In the genomic region with DNA sequence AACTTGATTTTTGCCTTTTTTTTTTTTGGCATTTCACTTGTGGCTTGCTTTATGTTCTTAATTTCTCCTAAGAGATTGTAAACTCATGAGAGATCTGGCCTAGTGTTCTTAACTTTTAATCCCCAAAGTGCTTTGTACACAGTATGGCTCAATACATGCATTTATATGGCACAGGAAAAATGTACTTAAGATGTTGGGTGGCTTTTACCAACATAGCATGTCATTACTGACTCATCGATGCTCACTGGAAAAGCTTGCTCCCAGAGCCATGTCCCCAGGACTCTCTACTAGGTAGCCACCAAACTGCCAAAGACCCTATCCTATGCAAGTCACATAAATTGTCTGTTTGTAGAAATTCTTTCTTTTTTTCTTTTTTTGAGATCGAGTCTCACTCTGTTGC, we compare ENCODE assay signal across 23 cellular contexts. TPM values are rescaled to one million over a fixed set of nuclear protein-coding genes. Genes with fewer than 3 reads are reported as not detected.
"Had no signal": no experiment of that assay in that cellular context is flagged by ENCODE, and none has a peak within 500 bp of the region (broad histone marks: within the 10 kb centered on the region; RNA-seq: fewer than 3 reads in every experiment).

No MANE protein-coding gene starts in this region.

- DNase-seq: activated CD4-positive, alpha-beta T cell treated with anti-CD3 and anti-CD28 coated beads for 1 hour; activated CD8-positive, alpha-beta memory T cell treated with anti-CD3 and anti-CD28 coated beads for 24 hours; activated CD8-positive, alpha-beta memory T cell treated with anti-CD3 and anti-CD28 coated beads, Interleukin-2, amount 50 U/mL, for 48 hours; activated gamma-delta T cell; activated T-cell treated with anti-CD3 and anti-CD28 coated beads, Interleukin-2, amount 50 U/mL, for 72 hours; effector memory CD8-positive, alpha-beta T cell; foreskin melanocyte; glutamatergic neuron; hypothalamus; midbrain; nephron progenitor cell; nucleus accumbens; stimulated activated CD4-positive, alpha-beta T cell treated with anti-CD3 and anti-CD28 coated beads, Interleukin-12 subunit alpha, Interleukin-12 subunit beta, amount 100 ng/mL, for 4 hours; stimulated activated CD4-positive, alpha-beta T cell treated with anti-CD3 and anti-CD28 coated beads, Interleukin-1b, Interleukin-23, amount 100 ng/mL, for 48 hours; stimulated activated CD8-positive, alpha-beta memory T cell treated with anti-CD3 and anti-CD28 coated beads, Interleukin-4, amount 100 ng/mL, for 48 hours; stimulated activated naive CD4-positive, alpha-beta T cell; SW 1271; T-helper 2 cell; WERI-Rb-1 had no signal

- H3K9me3 ChIP-seq: tibial nerve had no signal

- H3K27ac ChIP-seq: cardiac muscle cell, WERI-Rb-1 had no signal

- H3K4me3 ChIP-seq: cardiac muscle cell, tibial nerve had no signal

- H3K27me3 ChIP-seq: cardiac muscle cell, tibial nerve had no signal

- H3K36me3 ChIP-seq: cardiac muscle cell, tibial nerve, WERI-Rb-1 had no signal

- ATAC-seq: activated T-cell treated with anti-CD3 and anti-CD28 coated beads, Interleukin-2, amount 50 U/mL, for 72 hours; effector memory CD8-positive, alpha-beta T cell had no signal

RNA-seq across cellular contexts. Expression of a gene that starts 13.1 kb away (rescaled TPM):
- total RNA-seq: activated T-cell treated with anti-CD3 and anti-CD28 coated beads, Interleukin-2, amount 50 U/mL, for 72 hours; cardiac muscle cell had no signal
- polyA plus RNA-seq: keratinocyte had no signal

RNA-seq across cellular contexts. Expression of a gene that starts 16.3 kb away (rescaled TPM):
- total RNA-seq: activated T-cell treated with anti-CD3 and anti-CD28 coated beads, Interleukin-2, amount 50 U/mL, for 72 hours; cardiac muscle cell; fibroblast of lung had no signal
- polyA plus RNA-seq: fibroblast of lung, keratinocyte had no signal

RNA-seq across cellular contexts. Expression of a gene that starts 58.6 kb away (rescaled TPM):
- total RNA-seq: cardiac muscle cell had no signal
